8 cellular contexts compared by ENCODE assay signal in the genomic region with DNA sequence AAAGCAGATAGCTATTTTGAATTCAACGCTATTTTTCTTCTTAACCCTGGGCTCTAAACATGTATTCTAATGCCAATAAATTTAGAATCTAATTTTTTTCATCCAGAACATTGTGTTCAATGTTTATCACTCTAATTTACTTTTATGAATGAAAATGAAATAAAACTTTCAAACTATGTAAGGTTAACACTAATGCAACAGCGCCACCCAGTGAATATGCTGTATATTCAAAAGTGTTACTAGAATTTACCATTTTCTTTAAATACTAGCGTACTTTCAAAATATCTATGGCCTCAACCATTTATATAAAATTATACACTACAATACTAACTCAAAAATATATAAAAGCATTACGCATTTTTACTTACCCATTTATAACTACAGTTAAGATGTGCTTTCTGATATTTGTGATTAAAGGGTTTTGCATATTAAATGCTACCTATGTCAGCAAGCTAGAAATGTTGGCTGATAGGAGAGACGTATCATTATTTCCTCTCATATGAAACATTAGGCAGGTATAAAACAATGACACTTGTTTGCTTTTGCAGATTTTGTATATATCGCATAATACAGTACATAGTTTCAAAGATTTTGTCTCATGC. TPM values are rescaled to one million over a fixed set of nuclear protein-coding genes. Genes with fewer than 3 reads are reported as not detected.
A peak's percentile ranks its signal among the peaks of the same experiment; 100 is the strongest.
DNase-seq lines count a peak whose midpoint lies in the region; ATAC-seq and TF ChIP-seq lines count a peak whose summit lies in the region.

No MANE protein-coding gene starts in this region.

- CTCF ChIA-PET in AG04449 (lab: Yijun Ruan, JAX) = interaction anchor here (0.6 to 6.5 kb wide), 55 partner anchors 9 to 702 kb away, joined by 3 to 210 read pairs (median 4); a partner anchor contains a TSS

- H3K4me3 ChIP-seq in AG04449 (ENCODE audit: low read depth, low read length) = no peak overlapping the region

- TF ChIP-seq CTCF in AG04449 (IDR thresholded peaks at IDR 0.05; ENCODE audit: insufficient read depth, low read length, missing control alignments) (peak; percentile 39), GM10266 (IDR thresholded peaks at IDR 0.05; ENCODE audit: control insufficient read depth, insufficient read depth, low read depth, missing control alignments) (peak; percentile 56)

- POLR2A ChIA-PET in AG04449 (lab: Yijun Ruan, JAX) = no interaction called here

- ATAC-seq in GM19397 (IDR thresholded peaks at IDR 0.05; ENCODE audit: unreplicated experiment) = no peak

- no peak for DNase-seq in AG04449 (ENCODE audit: low read depth, low spot score)
- DNase-seq in GM10266 (ENCODE audit: extremely low spot score) = no peak
- DNase-seq in NCI-H2227 (lab: John Stamatoyannopoulos, UW; ENCODE audit: unreplicated experiment) = peak; percentile 52
- peak; percentile 32 for DNase-seq in activated CD8-positive, alpha-beta memory T cell treated with anti-CD3 and anti-CD28 coated beads, Interleukin-2, amount 50 U/mL, for 4 hours
- DNase-seq in glomerular endothelial cell (ENCODE audit: extremely low read depth, low read depth, low spot score) = peak; percentile 57
- DNase-seq in stimulated activated CD4-positive, alpha-beta T cell treated with anti-CD3 and anti-CD28 coated beads, Interleukin-1b, Interleukin-23, amount 100 ng/mL, for 24 hours (ENCODE audit: low read depth in 4 of 4, low spot score in 1 of 4) = peak in 3 of 4 experiments; percentile 9 to 30 (median 23)
- no peak for DNase-seq in GM19240 (ENCODE audit: insufficient read length, low spot score)

RNA-seq across cellular contexts. Expression of a gene that starts 5.9 kb away (rescaled TPM):
- 1.8 and 8.0 TPM in 2 replicates for total RNA-seq in glomerular endothelial cell

Comparison
In these comparisons a context has a peak if more than half of its experiments do, and no peak if none do; other contexts are left out.
1. DNase-seq: peak in NCI-H2227 (single experiment), activated CD8-positive, alpha-beta memory T cell treated with anti-CD3 and anti-CD28 coated beads, Interleukin-2, amount 50 U/mL, for 4 hours (single experiment), glomerular endothelial cell (single experiment) and stimulated activated CD4-positive, alpha-beta T cell treated with anti-CD3 and anti-CD28 coated beads, Interleukin-1b, Interleukin-23, amount 100 ng/mL, for 24 hours (3 of 4); none in AG04449 (single experiment), GM10266 (single experiment) and GM19240 (single experiment).